Comparison of ENCODE assay signal across 1 cellular context in genomic region chr2:191758420-191759199, GRCh38.
TF ChIP-seq lines count a peak whose summit lies in the region.

No MANE protein-coding gene starts in this region.

TF ChIP-seq in HepG2, 621 proteins besides CTCF, POLR2A, EP300 and RAD21 (continued from another document and continues in another):
- TF ChIP-seq, protein P1, sequence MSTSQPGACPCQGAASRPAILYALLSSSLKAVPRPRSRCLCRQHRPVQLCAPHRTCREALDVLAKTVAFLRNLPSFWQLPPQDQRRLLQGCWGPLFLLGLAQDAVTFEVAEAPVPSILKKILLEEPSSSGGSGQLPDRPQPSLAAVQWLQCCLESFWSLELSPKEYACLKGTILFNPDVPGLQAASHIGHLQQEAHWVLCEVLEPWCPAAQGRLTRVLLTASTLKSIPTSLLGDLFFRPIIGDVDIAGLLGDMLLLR (CRISPR knock-in tag; IDR thresholded peaks at IDR 0.05): no peak
- TF ChIP-seq, protein P2, sequence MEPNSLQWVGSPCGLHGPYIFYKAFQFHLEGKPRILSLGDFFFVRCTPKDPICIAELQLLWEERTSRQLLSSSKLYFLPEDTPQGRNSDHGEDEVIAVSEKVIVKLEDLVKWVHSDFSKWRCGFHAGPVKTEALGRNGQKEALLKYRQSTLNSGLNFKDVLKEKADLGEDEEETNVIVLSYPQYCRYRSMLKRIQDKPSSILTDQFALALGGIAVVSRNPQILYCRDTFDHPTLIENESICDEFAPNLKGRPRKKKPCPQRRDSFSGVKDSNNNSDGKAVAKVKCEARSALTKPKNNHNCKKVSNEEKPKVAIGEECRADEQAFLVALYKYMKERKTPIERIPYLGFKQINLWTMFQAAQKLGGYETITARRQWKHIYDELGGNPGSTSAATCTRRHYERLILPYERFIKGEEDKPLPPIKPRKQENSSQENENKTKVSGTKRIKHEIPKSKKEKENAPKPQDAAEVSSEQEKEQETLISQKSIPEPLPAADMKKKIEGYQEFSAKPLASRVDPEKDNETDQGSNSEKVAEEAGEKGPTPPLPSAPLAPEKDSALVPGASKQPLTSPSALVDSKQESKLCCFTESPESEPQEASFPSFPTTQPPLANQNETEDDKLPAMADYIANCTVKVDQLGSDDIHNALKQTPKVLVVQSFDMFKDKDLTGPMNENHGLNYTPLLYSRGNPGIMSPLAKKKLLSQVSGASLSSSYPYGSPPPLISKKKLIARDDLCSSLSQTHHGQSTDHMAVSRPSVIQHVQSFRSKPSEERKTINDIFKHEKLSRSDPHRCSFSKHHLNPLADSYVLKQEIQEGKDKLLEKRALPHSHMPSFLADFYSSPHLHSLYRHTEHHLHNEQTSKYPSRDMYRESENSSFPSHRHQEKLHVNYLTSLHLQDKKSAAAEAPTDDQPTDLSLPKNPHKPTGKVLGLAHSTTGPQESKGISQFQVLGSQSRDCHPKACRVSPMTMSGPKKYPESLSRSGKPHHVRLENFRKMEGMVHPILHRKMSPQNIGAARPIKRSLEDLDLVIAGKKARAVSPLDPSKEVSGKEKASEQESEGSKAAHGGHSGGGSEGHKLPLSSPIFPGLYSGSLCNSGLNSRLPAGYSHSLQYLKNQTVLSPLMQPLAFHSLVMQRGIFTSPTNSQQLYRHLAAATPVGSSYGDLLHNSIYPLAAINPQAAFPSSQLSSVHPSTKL (CRISPR knock-in tag; IDR thresholded peaks at IDR 0.05): 0 out of 2 replicates have a peak, but pooled peaks have one; percentile 24
- TF ChIP-seq, protein P3, sequence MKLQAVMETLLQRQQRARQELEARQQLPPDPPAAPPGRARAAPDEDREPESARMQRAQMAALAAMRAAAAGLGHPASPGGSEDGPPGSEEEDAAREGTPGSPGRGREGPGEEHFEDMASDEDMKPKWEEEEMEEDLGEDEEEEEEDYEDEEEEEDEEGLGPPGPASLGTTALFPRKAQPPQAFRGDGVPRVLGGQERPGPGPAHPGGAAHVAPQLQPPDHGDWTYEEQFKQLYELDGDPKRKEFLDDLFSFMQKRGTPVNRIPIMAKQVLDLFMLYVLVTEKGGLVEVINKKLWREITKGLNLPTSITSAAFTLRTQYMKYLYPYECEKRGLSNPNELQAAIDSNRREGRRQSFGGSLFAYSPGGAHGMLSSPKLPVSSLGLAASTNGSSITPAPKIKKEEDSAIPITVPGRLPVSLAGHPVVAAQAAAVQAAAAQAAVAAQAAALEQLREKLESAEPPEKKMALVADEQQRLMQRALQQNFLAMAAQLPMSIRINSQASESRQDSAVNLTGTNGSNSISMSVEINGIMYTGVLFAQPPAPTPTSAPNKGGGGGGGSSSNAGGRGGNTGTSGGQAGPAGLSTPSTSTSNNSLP (IDR thresholded peaks at IDR 0.05; ENCODE audit: low read depth, low read length): 0 out of 2 replicates have a peak, but pooled peaks have one; percentile 21
- no peak for TF ChIP-seq ZFP62 (CRISPR knock-in tag; IDR thresholded peaks at IDR 0.05)
- TF ChIP-seq ZNF782 (CRISPR knock-in tag; IDR thresholded peaks at IDR 0.05; ENCODE audit: borderline replicate concordance): no peak
- no peak for TF ChIP-seq ZMYM2 (CRISPR knock-in tag; IDR thresholded peaks at IDR 0.05)
- TF ChIP-seq HDAC6 (IDR thresholded peaks at IDR 0.05; ENCODE audit: low read depth, low read length): no peak
- TF ChIP-seq, protein P4, sequence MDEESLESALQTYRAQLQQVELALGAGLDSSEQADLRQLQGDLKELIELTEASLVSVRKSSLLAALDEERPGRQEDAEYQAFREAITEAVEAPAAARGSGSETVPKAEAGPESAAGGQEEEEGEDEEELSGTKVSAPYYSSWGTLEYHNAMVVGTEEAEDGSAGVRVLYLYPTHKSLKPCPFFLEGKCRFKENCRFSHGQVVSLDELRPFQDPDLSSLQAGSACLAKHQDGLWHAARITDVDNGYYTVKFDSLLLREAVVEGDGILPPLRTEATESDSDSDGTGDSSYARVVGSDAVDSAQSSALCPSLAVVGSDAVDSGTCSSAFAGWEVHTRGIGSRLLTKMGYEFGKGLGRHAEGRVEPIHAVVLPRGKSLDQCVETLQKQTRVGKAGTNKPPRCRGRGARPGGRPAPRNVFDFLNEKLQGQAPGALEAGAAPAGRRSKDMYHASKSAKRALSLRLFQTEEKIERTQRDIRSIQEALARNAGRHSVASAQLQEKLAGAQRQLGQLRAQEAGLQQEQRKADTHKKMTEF (CRISPR knock-in tag; IDR thresholded peaks at IDR 0.05): no peak
- TF ChIP-seq, protein P5, sequence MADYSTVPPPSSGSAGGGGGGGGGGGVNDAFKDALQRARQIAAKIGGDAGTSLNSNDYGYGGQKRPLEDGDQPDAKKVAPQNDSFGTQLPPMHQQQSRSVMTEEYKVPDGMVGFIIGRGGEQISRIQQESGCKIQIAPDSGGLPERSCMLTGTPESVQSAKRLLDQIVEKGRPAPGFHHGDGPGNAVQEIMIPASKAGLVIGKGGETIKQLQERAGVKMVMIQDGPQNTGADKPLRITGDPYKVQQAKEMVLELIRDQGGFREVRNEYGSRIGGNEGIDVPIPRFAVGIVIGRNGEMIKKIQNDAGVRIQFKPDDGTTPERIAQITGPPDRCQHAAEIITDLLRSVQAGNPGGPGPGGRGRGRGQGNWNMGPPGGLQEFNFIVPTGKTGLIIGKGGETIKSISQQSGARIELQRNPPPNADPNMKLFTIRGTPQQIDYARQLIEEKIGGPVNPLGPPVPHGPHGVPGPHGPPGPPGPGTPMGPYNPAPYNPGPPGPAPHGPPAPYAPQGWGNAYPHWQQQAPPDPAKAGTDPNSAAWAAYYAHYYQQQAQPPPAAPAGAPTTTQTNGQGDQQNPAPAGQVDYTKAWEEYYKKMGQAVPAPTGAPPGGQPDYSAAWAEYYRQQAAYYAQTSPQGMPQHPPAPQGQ (CRISPR knock-in tag; IDR thresholded peaks at IDR 0.05; ENCODE audit: borderline replicate concordance): no peak
- peak; percentile 54; the same call in 1 of the 2 replicates for TF ChIP-seq ZNF574 (CRISPR knock-in tag; IDR thresholded peaks at IDR 0.05)
- TF ChIP-seq ZNF343 (CRISPR knock-in tag; IDR thresholded peaks at IDR 0.05): no peak
- no peak for TF ChIP-seq SOX6 (IDR thresholded peaks at IDR 0.05)
- TF ChIP-seq SOX6 (CRISPR knock-in tag; IDR thresholded peaks at IDR 0.05): no peak
- no peak for TF ChIP-seq ZBTB49 (CRISPR knock-in tag; IDR thresholded peaks at IDR 0.05; ENCODE audit: borderline replicate concordance)
- no peak for TF ChIP-seq MED1 (CRISPR knock-in tag; IDR thresholded peaks at IDR 0.05)
- no peak for TF ChIP-seq THAP9 (CRISPR knock-in tag; IDR thresholded peaks at IDR 0.05; ENCODE audit: borderline replicate concordance)
- TF ChIP-seq SMC3 (IDR thresholded peaks at IDR 0.05; ENCODE audit: low read length): peak; percentile 77; the same call in 1 of the 2 replicates
- TF ChIP-seq SYNCRIP (IDR thresholded peaks at IDR 0.05; ENCODE audit: insufficient read depth, low read depth, low read length): no peak
- no peak for TF ChIP-seq DPF2 (CRISPR knock-in tag; IDR thresholded peaks at IDR 0.05; ENCODE audit: borderline replicate concordance, low read depth)
- no peak for TF ChIP-seq DBP (CRISPR knock-in tag; IDR thresholded peaks at IDR 0.05; ENCODE audit: not compliant biosample characterization)
- no peak for TF ChIP-seq RFX1 (IDR thresholded peaks at IDR 0.05)
- no peak for TF ChIP-seq ZNF572 (CRISPR knock-in tag; IDR thresholded peaks at IDR 0.05)
- TF ChIP-seq AKAP8 (CRISPR knock-in tag; IDR thresholded peaks at IDR 0.05): no peak
- TF ChIP-seq TRIM24 (CRISPR knock-in tag; IDR thresholded peaks at IDR 0.05): no peak
- TF ChIP-seq IRF2 (CRISPR knock-in tag; IDR thresholded peaks at IDR 0.05): peak; percentile 48; the same call in 1 of the 2 replicates
- no peak for TF ChIP-seq MTA3 (CRISPR knock-in tag; IDR thresholded peaks at IDR 0.05)
- TF ChIP-seq, protein P6, sequence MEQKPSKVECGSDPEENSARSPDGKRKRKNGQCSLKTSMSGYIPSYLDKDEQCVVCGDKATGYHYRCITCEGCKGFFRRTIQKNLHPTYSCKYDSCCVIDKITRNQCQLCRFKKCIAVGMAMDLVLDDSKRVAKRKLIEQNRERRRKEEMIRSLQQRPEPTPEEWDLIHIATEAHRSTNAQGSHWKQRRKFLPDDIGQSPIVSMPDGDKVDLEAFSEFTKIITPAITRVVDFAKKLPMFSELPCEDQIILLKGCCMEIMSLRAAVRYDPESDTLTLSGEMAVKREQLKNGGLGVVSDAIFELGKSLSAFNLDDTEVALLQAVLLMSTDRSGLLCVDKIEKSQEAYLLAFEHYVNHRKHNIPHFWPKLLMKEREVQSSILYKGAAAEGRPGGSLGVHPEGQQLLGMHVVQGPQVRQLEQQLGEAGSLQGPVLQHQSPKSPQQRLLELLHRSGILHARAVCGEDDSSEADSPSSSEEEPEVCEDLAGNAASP (CRISPR knock-in tag; IDR thresholded peaks at IDR 0.05; ENCODE audit: borderline replicate concordance): peak; percentile 85; the same call in 1 of the 2 replicates
- TF ChIP-seq ZNF639 (CRISPR knock-in tag; conservative IDR thresholded peaks at IDR 0.05): no peak
- no peak for TF ChIP-seq ZNF749 (CRISPR knock-in tag; IDR thresholded peaks at IDR 0.05; ENCODE audit: borderline replicate concordance)
- TF ChIP-seq DNMT1 (CRISPR knock-in tag; IDR thresholded peaks at IDR 0.05): no peak
- no peak for TF ChIP-seq ZNF138 (CRISPR knock-in tag; IDR thresholded peaks at IDR 0.05; ENCODE audit: low read depth)
